ENCODE assay signal across 18 cellular contexts in genomic region chr14:83827383-83827782, GRCh38.
"Had no signal": no experiment of that assay in that cellular context is flagged by ENCODE, and none has a peak within 500 bp of the region (broad histone marks: within the 10 kb centered on the region; RNA-seq: fewer than 3 reads in every experiment).

No MANE protein-coding gene starts in this region.

- H3K36me3 ChIP-seq: breast epithelium, esophagus muscularis mucosa, tibial artery had no signal

- H3K4me1 ChIP-seq: breast epithelium, esophagus muscularis mucosa had no signal

- H3K4me2 ChIP-seq: smooth muscle cell had no signal

- ATAC-seq: activated T-cell treated with anti-CD3 and anti-CD28 coated beads, Interleukin-2, amount 50 U/mL, for 4 hours; left lobe of liver; right cardiac atrium; T-helper 17 cell had no signal

- H3K9me3 ChIP-seq: esophagus muscularis mucosa, tibial artery had no signal

- H3K27me3 ChIP-seq: breast epithelium, dorsolateral prefrontal cortex, esophagus muscularis mucosa, tibial artery had no signal

- H3K27ac ChIP-seq: breast epithelium, dorsolateral prefrontal cortex, esophagus muscularis mucosa, tibial artery had no signal

- FAIRE-seq: endometrium, islet of Langerhans had no signal

- DNase-seq: activated B cell treated with CpG ODN at 0.5 μM for 24 hours; activated CD4-positive, alpha-beta T cell treated with anti-CD3 and anti-CD28 coated beads, Interleukin-2, amount 10 ng/mL, durations not matched to agents 7 days and 5 days; activated effector memory CD4-positive, alpha-beta T cell treated with anti-CD3 and anti-CD28 coated beads, Interleukin-2, amount 50 U/mL, for 16 hours; activated T-cell treated with anti-CD3 and anti-CD28 coated beads, Interleukin-2, amount 50 U/mL, for 4 hours; aorta; dorsolateral prefrontal cortex; foreskin melanocyte; head of caudate nucleus; posterior cingulate gyrus; right cardiac atrium; T-helper 17 cell; tibial artery had no signal

- H3K4me3 ChIP-seq: dorsolateral prefrontal cortex, esophagus muscularis mucosa, smooth muscle cell had no signal
